In the genomic region with DNA sequence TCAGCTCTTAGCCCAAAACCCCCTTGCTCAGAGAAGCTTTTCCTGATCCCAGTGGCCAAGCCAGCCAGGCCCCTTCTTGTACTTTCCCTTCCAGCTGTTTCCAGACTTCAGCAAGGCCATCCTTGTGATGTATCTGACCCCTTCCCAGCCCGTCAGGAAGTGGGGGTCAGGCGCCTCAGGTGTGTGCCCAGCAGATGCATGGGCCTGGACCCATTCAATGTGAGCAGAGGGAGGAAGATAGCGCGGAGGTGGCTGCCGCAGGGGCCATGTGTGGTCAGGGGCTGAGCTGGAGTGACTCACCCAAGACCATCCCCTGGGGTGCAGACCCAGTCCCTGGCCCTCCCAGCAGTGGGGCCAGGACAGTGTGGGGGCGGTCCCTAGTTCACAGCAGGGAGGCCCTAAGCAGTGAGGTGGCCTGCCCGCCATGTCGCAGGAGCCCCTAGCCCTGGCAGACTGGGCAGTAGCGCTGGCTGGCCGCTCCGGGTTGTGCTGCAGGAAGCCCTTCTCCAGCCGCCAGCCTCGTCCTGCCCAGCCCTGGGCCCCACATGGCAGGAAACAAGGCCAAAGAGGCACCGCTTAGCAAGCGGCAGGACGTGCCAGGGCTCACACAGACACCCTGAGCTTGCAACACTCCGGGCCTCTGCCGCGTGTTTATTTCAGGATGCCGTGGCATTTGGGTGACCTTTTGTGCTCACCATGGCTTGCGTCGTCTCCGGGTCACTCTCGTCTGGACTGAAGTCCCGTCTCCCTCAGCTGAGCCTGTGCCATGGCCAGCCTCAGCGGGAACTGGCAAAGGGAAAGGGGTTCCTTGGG, we compare ENCODE assay signal across 1 cellular context.
TF ChIP-seq lines count a peak whose summit lies in the region.

No MANE protein-coding gene starts in this region.

TF ChIP-seq in HepG2, 621 proteins besides CTCF, POLR2A, EP300 and RAD21 (continued from another document and continues in another):
- TF ChIP-seq, protein P1, sequence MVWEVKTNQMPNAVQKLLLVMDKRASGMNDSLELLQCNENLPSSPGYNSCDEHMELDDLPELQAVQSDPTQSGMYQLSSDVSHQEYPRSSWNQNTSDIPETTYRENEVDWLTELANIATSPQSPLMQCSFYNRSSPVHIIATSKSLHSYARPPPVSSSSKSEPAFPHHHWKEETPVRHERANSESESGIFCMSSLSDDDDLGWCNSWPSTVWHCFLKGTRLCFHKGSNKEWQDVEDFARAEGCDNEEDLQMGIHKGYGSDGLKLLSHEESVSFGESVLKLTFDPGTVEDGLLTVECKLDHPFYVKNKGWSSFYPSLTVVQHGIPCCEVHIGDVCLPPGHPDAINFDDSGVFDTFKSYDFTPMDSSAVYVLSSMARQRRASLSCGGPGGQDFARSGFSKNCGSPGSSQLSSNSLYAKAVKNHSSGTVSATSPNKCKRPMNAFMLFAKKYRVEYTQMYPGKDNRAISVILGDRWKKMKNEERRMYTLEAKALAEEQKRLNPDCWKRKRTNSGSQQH (CRISPR knock-in tag; IDR thresholded peaks at IDR 0.05; ENCODE audit: low read depth) = no peak
- TF ChIP-seq ZNF335 (CRISPR knock-in tag; IDR thresholded peaks at IDR 0.05) = no peak; the same call in 1 of the 2 replicates
- peak; percentile 93; the same call in 1 of the 2 replicates for TF ChIP-seq ZFP37 (CRISPR knock-in tag; IDR thresholded peaks at IDR 0.05; ENCODE audit: borderline replicate concordance)
- TF ChIP-seq, protein P2, sequence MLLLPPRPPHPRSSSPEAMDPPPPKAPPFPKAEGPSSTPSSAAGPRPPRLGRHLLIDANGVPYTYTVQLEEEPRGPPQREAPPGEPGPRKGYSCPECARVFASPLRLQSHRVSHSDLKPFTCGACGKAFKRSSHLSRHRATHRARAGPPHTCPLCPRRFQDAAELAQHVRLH (CRISPR knock-in tag; IDR thresholded peaks at IDR 0.05; ENCODE audit: borderline replicate concordance, low read depth) = peak; percentile 80
- TF ChIP-seq ZNF510 (CRISPR knock-in tag; IDR thresholded peaks at IDR 0.05; ENCODE audit: low read depth) = peak; percentile 49; the same call in 1 of the 2 replicates
- TF ChIP-seq YEATS4 (CRISPR knock-in tag; IDR thresholded peaks at IDR 0.05; ENCODE audit: borderline replicate concordance) = peak; percentile 87; the same call in 1 of the 2 replicates
- TF ChIP-seq ZZZ3 (CRISPR knock-in tag; IDR thresholded peaks at IDR 0.05; ENCODE audit: borderline replicate concordance) = peak; percentile 57; the same call in 1 of the 2 replicates
- TF ChIP-seq, protein P3, sequence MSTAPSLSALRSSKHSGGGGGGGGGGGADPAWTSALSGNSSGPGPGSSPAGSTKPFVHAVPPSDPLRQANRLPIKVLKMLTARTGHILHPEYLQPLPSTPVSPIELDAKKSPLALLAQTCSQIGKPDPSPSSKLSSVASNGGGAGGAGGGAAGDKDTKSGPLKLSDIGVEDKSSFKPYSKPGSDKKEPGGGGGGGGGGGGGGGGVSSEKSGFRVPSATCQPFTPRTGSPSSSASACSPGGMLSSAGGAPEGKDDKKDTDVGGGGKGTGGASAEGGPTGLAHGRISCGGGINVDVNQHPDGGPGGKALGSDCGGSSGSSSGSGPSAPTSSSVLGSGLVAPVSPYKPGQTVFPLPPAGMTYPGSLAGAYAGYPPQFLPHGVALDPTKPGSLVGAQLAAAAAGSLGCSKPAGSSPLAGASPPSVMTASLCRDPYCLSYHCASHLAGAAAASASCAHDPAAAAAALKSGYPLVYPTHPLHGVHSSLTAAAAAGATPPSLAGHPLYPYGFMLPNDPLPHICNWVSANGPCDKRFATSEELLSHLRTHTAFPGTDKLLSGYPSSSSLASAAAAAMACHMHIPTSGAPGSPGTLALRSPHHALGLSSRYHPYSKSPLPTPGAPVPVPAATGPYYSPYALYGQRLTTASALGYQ (CRISPR knock-in tag; IDR thresholded peaks at IDR 0.05) = no peak
- peak; percentile 85 for TF ChIP-seq ZMYM2 (CRISPR knock-in tag; IDR thresholded peaks at IDR 0.05)
- TF ChIP-seq JUN (CRISPR knock-in tag; IDR thresholded peaks at IDR 0.05) = 0 out of 2 replicates have a peak, but pooled peaks have one; percentile 58
- TF ChIP-seq, protein P4, sequence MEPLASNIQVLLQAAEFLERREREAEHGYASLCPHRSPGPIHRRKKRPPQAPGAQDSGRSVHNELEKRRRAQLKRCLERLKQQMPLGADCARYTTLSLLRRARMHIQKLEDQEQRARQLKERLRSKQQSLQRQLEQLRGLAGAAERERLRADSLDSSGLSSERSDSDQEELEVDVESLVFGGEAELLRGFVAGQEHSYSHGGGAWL (CRISPR knock-in tag; IDR thresholded peaks at IDR 0.05) = 0 out of 2 replicates have a peak, but pooled peaks have one; percentile 61
- no peak for TF ChIP-seq ZNF652 (CRISPR knock-in tag; IDR thresholded peaks at IDR 0.05; ENCODE audit: borderline replicate concordance, low read depth)
- no peak for TF ChIP-seq WIZ (CRISPR knock-in tag; IDR thresholded peaks at IDR 0.05)
- TF ChIP-seq MZF1 (CRISPR knock-in tag; IDR thresholded peaks at IDR 0.05; ENCODE audit: borderline replicate concordance) = peak; percentile 85; the same call in 1 of the 2 replicates
- TF ChIP-seq REPIN1 (CRISPR knock-in tag; IDR thresholded peaks at IDR 0.05; ENCODE audit: borderline replicate concordance, low read depth) = no peak
- no peak for TF ChIP-seq RFX1 (IDR thresholded peaks at IDR 0.05)
- TF ChIP-seq GPN1 (CRISPR knock-in tag; IDR thresholded peaks at IDR 0.05; ENCODE audit: borderline replicate concordance) = no peak
- TF ChIP-seq, protein P5, sequence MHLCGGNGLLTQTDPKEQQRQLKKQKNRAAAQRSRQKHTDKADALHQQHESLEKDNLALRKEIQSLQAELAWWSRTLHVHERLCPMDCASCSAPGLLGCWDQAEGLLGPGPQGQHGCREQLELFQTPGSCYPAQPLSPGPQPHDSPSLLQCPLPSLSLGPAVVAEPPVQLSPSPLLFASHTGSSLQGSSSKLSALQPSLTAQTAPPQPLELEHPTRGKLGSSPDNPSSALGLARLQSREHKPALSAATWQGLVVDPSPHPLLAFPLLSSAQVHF (CRISPR knock-in tag; IDR thresholded peaks at IDR 0.05) = no peak; the same call in 1 of the 2 replicates
- no peak for TF ChIP-seq ZSCAN20 (CRISPR knock-in tag; IDR thresholded peaks at IDR 0.05; ENCODE audit: borderline replicate concordance)
- TF ChIP-seq SP5 (CRISPR knock-in tag; IDR thresholded peaks at IDR 0.05; ENCODE audit: borderline replicate concordance, low read depth) = peak; percentile 68
- TF ChIP-seq TCF7L2 (IDR thresholded peaks at IDR 0.05; ENCODE audit: low read depth, low read length) = no peak
- TF ChIP-seq ZNF550 (CRISPR knock-in tag; IDR thresholded peaks at IDR 0.05; ENCODE audit: borderline replicate concordance) = peak; percentile 37; the same call in 1 of the 2 replicates
- no peak for TF ChIP-seq ZNF235 (CRISPR knock-in tag; IDR thresholded peaks at IDR 0.05; ENCODE audit: borderline replicate concordance)
- TF ChIP-seq NR2F6 (IDR thresholded peaks at IDR 0.05) = peak; percentile 95
- TF ChIP-seq NR2F6 (CRISPR knock-in tag; IDR thresholded peaks at IDR 0.05) = peak; percentile 99
- TF ChIP-seq MEIS1 (CRISPR knock-in tag; IDR thresholded peaks at IDR 0.05; ENCODE audit: borderline replicate concordance) = peak; percentile 91
- TF ChIP-seq CCDC6 (CRISPR knock-in tag; IDR thresholded peaks at IDR 0.05) = no peak
- no peak for TF ChIP-seq KDM5A (IDR thresholded peaks at IDR 0.05; ENCODE audit: borderline replicate concordance, low read length)
- TF ChIP-seq ZEB1 (IDR thresholded peaks at IDR 0.05; ENCODE audit: insufficient replicate concordance, low read depth) = peak; percentile 76
- peak; percentile 83 for TF ChIP-seq SOX5 (CRISPR knock-in tag; IDR thresholded peaks at IDR 0.05; ENCODE audit: borderline replicate concordance)
- TF ChIP-seq NR1H2 (CRISPR knock-in tag; IDR thresholded peaks at IDR 0.05; ENCODE audit: borderline replicate concordance, low read depth) = peak; percentile 34; the same call in 1 of the 2 replicates
- no peak for TF ChIP-seq XBP1 (CRISPR knock-in tag; IDR thresholded peaks at IDR 0.05)
- TF ChIP-seq, protein P6, sequence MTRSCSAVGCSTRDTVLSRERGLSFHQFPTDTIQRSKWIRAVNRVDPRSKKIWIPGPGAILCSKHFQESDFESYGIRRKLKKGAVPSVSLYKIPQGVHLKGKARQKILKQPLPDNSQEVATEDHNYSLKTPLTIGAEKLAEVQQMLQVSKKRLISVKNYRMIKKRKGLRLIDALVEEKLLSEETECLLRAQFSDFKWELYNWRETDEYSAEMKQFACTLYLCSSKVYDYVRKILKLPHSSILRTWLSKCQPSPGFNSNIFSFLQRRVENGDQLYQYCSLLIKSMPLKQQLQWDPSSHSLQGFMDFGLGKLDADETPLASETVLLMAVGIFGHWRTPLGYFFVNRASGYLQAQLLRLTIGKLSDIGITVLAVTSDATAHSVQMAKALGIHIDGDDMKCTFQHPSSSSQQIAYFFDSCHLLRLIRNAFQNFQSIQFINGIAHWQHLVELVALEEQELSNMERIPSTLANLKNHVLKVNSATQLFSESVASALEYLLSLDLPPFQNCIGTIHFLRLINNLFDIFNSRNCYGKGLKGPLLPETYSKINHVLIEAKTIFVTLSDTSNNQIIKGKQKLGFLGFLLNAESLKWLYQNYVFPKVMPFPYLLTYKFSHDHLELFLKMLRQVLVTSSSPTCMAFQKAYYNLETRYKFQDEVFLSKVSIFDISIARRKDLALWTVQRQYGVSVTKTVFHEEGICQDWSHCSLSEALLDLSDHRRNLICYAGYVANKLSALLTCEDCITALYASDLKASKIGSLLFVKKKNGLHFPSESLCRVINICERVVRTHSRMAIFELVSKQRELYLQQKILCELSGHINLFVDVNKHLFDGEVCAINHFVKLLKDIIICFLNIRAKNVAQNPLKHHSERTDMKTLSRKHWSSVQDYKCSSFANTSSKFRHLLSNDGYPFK (CRISPR knock-in tag; IDR thresholded peaks at IDR 0.05; ENCODE audit: borderline replicate concordance) = peak; percentile 75
- TF ChIP-seq ZNF329 (CRISPR knock-in tag; IDR thresholded peaks at IDR 0.05; ENCODE audit: low read depth) = no peak
- TF ChIP-seq, protein P7, sequence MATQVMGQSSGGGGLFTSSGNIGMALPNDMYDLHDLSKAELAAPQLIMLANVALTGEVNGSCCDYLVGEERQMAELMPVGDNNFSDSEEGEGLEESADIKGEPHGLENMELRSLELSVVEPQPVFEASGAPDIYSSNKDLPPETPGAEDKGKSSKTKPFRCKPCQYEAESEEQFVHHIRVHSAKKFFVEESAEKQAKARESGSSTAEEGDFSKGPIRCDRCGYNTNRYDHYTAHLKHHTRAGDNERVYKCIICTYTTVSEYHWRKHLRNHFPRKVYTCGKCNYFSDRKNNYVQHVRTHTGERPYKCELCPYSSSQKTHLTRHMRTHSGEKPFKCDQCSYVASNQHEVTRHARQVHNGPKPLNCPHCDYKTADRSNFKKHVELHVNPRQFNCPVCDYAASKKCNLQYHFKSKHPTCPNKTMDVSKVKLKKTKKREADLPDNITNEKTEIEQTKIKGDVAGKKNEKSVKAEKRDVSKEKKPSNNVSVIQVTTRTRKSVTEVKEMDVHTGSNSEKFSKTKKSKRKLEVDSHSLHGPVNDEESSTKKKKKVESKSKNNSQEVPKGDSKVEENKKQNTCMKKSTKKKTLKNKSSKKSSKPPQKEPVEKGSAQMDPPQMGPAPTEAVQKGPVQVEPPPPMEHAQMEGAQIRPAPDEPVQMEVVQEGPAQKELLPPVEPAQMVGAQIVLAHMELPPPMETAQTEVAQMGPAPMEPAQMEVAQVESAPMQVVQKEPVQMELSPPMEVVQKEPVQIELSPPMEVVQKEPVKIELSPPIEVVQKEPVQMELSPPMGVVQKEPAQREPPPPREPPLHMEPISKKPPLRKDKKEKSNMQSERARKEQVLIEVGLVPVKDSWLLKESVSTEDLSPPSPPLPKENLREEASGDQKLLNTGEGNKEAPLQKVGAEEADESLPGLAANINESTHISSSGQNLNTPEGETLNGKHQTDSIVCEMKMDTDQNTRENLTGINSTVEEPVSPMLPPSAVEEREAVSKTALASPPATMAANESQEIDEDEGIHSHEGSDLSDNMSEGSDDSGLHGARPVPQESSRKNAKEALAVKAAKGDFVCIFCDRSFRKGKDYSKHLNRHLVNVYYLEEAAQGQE (IDR thresholded peaks at IDR 0.05; ENCODE audit: borderline replicate concordance in 1 of 2, low read depth in 1 of 2, low read length in 2 of 2) = no peak; a peak in 1 of 4 replicates
- peak; percentile 91 for TF ChIP-seq FOXA3 (CRISPR knock-in tag; IDR thresholded peaks at IDR 0.05)
- TF ChIP-seq ZNF629 (CRISPR knock-in tag; conservative IDR thresholded peaks at IDR 0.05) = 0 out of 2 replicates have a peak, but pooled peaks have one; percentile 36
- TF ChIP-seq, protein P8, sequence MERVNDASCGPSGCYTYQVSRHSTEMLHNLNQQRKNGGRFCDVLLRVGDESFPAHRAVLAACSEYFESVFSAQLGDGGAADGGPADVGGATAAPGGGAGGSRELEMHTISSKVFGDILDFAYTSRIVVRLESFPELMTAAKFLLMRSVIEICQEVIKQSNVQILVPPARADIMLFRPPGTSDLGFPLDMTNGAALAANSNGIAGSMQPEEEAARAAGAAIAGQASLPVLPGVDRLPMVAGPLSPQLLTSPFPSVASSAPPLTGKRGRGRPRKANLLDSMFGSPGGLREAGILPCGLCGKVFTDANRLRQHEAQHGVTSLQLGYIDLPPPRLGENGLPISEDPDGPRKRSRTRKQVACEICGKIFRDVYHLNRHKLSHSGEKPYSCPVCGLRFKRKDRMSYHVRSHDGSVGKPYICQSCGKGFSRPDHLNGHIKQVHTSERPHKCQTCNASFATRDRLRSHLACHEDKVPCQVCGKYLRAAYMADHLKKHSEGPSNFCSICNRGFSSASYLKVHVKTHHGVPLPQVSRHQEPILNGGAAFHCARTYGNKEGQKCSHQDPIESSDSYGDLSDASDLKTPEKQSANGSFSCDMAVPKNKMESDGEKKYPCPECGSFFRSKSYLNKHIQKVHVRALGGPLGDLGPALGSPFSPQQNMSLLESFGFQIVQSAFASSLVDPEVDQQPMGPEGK (CRISPR knock-in tag; IDR thresholded peaks at IDR 0.05) = peak; percentile 48
- TF ChIP-seq ZNF331 (CRISPR knock-in tag; IDR thresholded peaks at IDR 0.05) = peak; percentile 86
- peak; percentile 81; the same call in 1 of the 2 replicates for TF ChIP-seq ZNF598 (CRISPR knock-in tag; IDR thresholded peaks at IDR 0.05; ENCODE audit: borderline replicate concordance)
- peak; percentile 42 for TF ChIP-seq THAP11 (CRISPR knock-in tag; IDR thresholded peaks at IDR 0.05)
- peak; percentile 92 for TF ChIP-seq ZNF788 (CRISPR knock-in tag; IDR thresholded peaks at IDR 0.05; ENCODE audit: borderline replicate concordance)
- peak; percentile 85; the same call in 1 of the 2 replicates for TF ChIP-seq AKAP8 (CRISPR knock-in tag; IDR thresholded peaks at IDR 0.05)
- peak; percentile 72; the same call in 1 of the 2 replicates for TF ChIP-seq ZNF558 (CRISPR knock-in tag; IDR thresholded peaks at IDR 0.05; ENCODE audit: borderline replicate concordance)
- peak; percentile 88 for TF ChIP-seq DPF2 (CRISPR knock-in tag; IDR thresholded peaks at IDR 0.05; ENCODE audit: borderline replicate concordance, low read depth)
- peak; percentile 99 for TF ChIP-seq MYC (CRISPR knock-in tag; IDR thresholded peaks at IDR 0.05; ENCODE audit: borderline replicate concordance)
- TF ChIP-seq KDM5B (CRISPR knock-in tag; IDR thresholded peaks at IDR 0.05; ENCODE audit: borderline replicate concordance) = peak; percentile 78; the same call in 1 of the 2 replicates
- TF ChIP-seq, protein P9, sequence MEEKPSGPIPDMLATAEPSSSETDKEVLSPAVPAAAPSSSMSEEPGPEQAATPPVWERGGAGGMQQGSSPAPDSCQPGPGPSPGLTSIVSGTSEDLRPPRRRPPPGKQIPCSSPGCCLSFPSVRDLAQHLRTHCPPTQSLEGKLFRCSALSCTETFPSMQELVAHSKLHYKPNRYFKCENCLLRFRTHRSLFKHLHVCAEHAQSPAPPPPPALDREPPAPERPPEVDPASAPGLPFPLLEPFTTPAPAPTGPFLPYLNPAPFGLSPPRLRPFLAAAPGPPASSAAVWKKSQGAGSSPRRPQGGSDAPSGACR (CRISPR knock-in tag; IDR thresholded peaks at IDR 0.05) = peak; percentile 86
- no peak for TF ChIP-seq IRX3 (CRISPR knock-in tag; IDR thresholded peaks at IDR 0.05; ENCODE audit: borderline replicate concordance, low read depth)
- peak; percentile 86; the same call in 1 of the 2 replicates for TF ChIP-seq ZNF709 (CRISPR knock-in tag; IDR thresholded peaks at IDR 0.05)
